In the genomic region with DNA sequence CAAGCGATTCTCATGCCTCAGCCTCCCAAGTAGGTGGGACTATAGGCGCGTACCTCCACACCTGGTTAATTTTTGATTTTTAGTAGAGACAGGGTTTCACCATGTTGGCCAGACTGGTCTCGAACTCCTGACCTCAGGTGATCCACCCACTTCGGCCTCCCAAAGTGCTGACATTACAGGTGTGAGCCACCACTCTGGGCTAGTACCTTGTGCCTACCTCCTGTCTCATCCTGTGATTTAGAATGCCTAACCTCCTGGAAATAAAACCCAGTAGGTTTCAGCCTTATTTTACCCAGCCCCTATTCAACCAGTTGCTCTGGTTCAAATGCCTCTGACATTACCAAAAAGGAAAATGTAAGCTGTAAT, we compare ENCODE assay signal across 11 cellular contexts. TPM values are rescaled to one million over a fixed set of nuclear protein-coding genes. Genes with fewer than 3 reads are reported as not detected.
"Had no signal": no experiment of that assay in that cellular context is flagged by ENCODE, and none has a peak within 500 bp of the region (broad histone marks: within the 10 kb centered on the region; RNA-seq: fewer than 3 reads in every experiment).

No MANE protein-coding gene starts in this region.

RNA-seq across cellular contexts. Expression of a gene that starts 10.2 kb away (rescaled TPM):
- total RNA-seq: activated CD4-positive, alpha-beta memory T cell treated with anti-CD3 and anti-CD28 coated beads for 36 hours; activated CD4-positive, alpha-beta T cell treated with anti-CD3 and anti-CD28 coated beads for 36 hours; activated naive CD4-positive, alpha-beta T cell treated with anti-CD3 and anti-CD28 coated beads, Interleukin-2, amount 50 U/mL, for 72 hours; activated T-cell treated with anti-CD3 and anti-CD28 coated beads, Interleukin-2, amount 50 U/mL, for 4 hours; cardiac muscle cell; M059J; PC-3; SJSA1; T-helper 17 cell; WTC11 had no signal
- polyA plus RNA-seq: cardiac muscle cell, SK-N-SH had no signal
